2 cellular contexts compared by ENCODE assay signal in genomic region chr19:51065221-51065960, GRCh38.
TF ChIP-seq lines count a peak whose summit lies in the region.

No MANE protein-coding gene starts in this region.

TF ChIP-seq in IMR-90, 13 proteins besides CTCF, POLR2A, EP300 and RAD21:
- TF ChIP-seq RFX5 (IDR thresholded peaks at IDR 0.05; ENCODE audit: low read depth, low read length) = no peak
- no peak for TF ChIP-seq BHLHE40 (IDR thresholded peaks at IDR 0.05; ENCODE audit: low read depth, low read length)
- TF ChIP-seq SMC3 (IDR thresholded peaks at IDR 0.05; ENCODE audit: low read depth, low read length) = no peak
- no peak for TF ChIP-seq USF2 (IDR thresholded peaks at IDR 0.05; ENCODE audit: low read depth, low read length)
- TF ChIP-seq NFE2L2 (IDR thresholded peaks at IDR 0.05; ENCODE audit: low read depth, low read length) = no peak
- TF ChIP-seq CHD1 (IDR thresholded peaks at IDR 0.05; ENCODE audit: low read depth, low read length) = no peak
- TF ChIP-seq RCOR1 (IDR thresholded peaks at IDR 0.05; ENCODE audit: insufficient replicate concordance, low read length) = no peak
- no peak for TF ChIP-seq MAFK (IDR thresholded peaks at IDR 0.05; ENCODE audit: low read depth, low read length)
- TF ChIP-seq MAZ (IDR thresholded peaks at IDR 0.05; ENCODE audit: borderline replicate concordance, low read depth, low read length) = no peak
- no peak for TF ChIP-seq MXI1 (IDR thresholded peaks at IDR 0.05; ENCODE audit: borderline replicate concordance, low read depth, low read length)
- TF ChIP-seq ELK1 (IDR thresholded peaks at IDR 0.05; ENCODE audit: borderline replicate concordance, low read depth, low read length) = no peak
- TF ChIP-seq CEBPB (IDR thresholded peaks at IDR 0.05; ENCODE audit: low read depth, low read length) = no peak
- no peak for TF ChIP-seq FOS (IDR thresholded peaks at IDR 0.05; ENCODE audit: low read depth, low read length)

TF ChIP-seq in neural cell, 6 proteins besides CTCF, POLR2A, EP300 and RAD21:
- TF ChIP-seq POLR2AphosphoS5 (IDR thresholded peaks at IDR 0.05) (no peak), MXI1 (conservative IDR thresholded peaks at IDR 0.05; ENCODE audit: poor library complexity, severe bottlenecking) (no peak), SMC3 (conservative IDR thresholded peaks at IDR 0.05; ENCODE audit: poor library complexity) (no peak), EZH2 (IDR thresholded peaks at IDR 0.05; ENCODE audit: borderline replicate concordance, insufficient read depth, low read length, poor library complexity, severe bottlenecking) (no peak), TAF1 (IDR thresholded peaks at IDR 0.05; ENCODE audit: low read depth) (no peak), REST (IDR thresholded peaks at IDR 0.05; ENCODE audit: borderline replicate concordance) (no peak)
